11 cellular contexts compared by ENCODE assay signal in genomic region chr3:175287361-175287963, GRCh38.
DNase-seq lines count a peak whose midpoint lies in the region; ATAC-seq lines count a peak whose summit lies in the region.
"Had no signal": no experiment of that assay in that cellular context is flagged by ENCODE, and none has a peak within 500 bp of the region (broad histone marks: within the 10 kb centered on the region; RNA-seq: fewer than 3 reads in every experiment).

No MANE protein-coding gene starts in this region.

- DNase-seq in NCI-H226 (peak; percentile 35), globus pallidus (ENCODE audit: low spot score) (no peak), NCI-H187 treated with DMSO at 0.1 percent for 48 hours (lab: John Stamatoyannopoulos, UW) (no peak), occipital lobe (lab: John Stamatoyannopoulos, UW) (no peak)
- no peak for DNase-seq in effector CD4-positive, alpha-beta T cell
- DNase-seq: left cardiac atrium; stimulated activated CD4-positive, alpha-beta T cell treated with anti-CD3 and anti-CD28 coated beads, Interleukin-1b, Interleukin-23, amount 100 ng/mL, for 48 hours had no signal

- ATAC-seq in GM18498 (IDR thresholded peaks at IDR 0.05; ENCODE audit: unreplicated experiment) (peak; percentile 84), GM21367 (IDR thresholded peaks at IDR 0.05; ENCODE audit: unreplicated experiment) (peak; percentile 100), HG03045 (IDR thresholded peaks at IDR 0.05; ENCODE audit: unreplicated experiment) (peak; percentile 85)
- ATAC-seq: left cardiac atrium, Panc1 had no signal
